ENCODE assay signal across 1 cellular context in genomic region chr19:56866563-56866962, GRCh38.
TF ChIP-seq lines count a peak whose summit lies in the region.

No MANE protein-coding gene starts in this region.

TF ChIP-seq in K562, 482 proteins besides CTCF, POLR2A, EP300 and RAD21:
- TF ChIP-seq HDAC8 (tag; IDR thresholded peaks at IDR 0.05) (no peak), RFX1 (IDR thresholded peaks at IDR 0.05) (peak; percentile 26; the same call in 1 of the 2 replicates)
